In the genomic region with DNA sequence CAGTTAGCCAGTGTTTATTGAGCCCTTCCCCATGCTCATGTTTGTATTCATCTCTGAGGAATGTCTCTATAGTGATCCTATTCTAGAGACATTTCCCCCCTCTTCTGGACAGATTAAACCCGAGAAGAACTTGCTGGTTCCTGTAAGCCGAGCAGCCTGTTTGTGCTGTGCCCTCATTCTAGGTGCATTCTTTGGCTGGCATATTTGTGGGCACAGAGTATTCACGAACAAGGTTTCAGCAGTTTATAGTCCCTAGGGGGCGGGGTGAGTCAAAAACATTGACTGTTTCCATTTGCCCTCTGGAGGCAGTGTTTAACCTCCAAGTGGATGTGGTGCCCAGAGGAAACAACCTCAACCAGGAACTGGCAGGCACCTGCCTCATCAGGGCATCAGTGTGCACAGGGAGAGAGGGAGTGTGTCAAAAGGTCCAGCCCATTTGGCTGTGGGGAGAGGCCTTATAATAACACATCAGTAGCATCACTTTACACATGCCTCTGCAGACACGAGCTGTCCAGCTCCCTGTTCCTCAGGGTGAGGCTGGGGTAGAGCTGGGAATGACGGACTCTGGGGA, we compare ENCODE assay signal across 8 cellular contexts.
DNase-seq lines count a peak whose midpoint lies in the region; ATAC-seq and TF ChIP-seq lines count a peak whose summit lies in the region.

No MANE protein-coding gene starts in this region.

- no peak overlapping the region for H3K27ac ChIP-seq in CD4-positive, CD25-positive, alpha-beta regulatory T cell (ENCODE audit: insufficient read depth, low read length, poor library complexity, severe bottlenecking)
- peak overlapping the region; percentile 65 for H3K27ac ChIP-seq in brain microvascular endothelial cell

- no peaks in the 10 kb centered on the region for H3K36me3 ChIP-seq in CD4-positive, CD25-positive, alpha-beta regulatory T cell (ENCODE audit: control insufficient read depth, insufficient read depth, low read length)
- H3K36me3 ChIP-seq in brain microvascular endothelial cell (replicated peaks): no peaks in the 10 kb centered on the region

- peak in 2 of 3 donors; percentile 10 to 57 for DNase-seq in CD4-positive, CD25-positive, alpha-beta regulatory T cell
- peak; percentile 98 for DNase-seq in NCI-H69 (lab: John Stamatoyannopoulos, UW)
- DNase-seq in brain microvascular endothelial cell: peak; percentile 72
- peak; percentile 30 to 63 for DNase-seq in lung microvascular endothelial cell (ENCODE audit: low read depth in 2 of 2)
- DNase-seq in amygdala (lab: John Stamatoyannopoulos, UW): no peak

- peak; percentile 68 for TF ChIP-seq CTCF in brain microvascular endothelial cell (IDR thresholded peaks at IDR 0.05; ENCODE audit: low read depth, low read length, missing control alignments)

- no peak overlapping the region for H3K4me3 ChIP-seq in CD4-positive, CD25-positive, alpha-beta regulatory T cell (ENCODE audit: low read depth, low read length)
- H3K4me3 ChIP-seq in brain microvascular endothelial cell (ENCODE audit: low read depth, low read length): no peak overlapping the region

- H3K4me3 Mint-ChIP-seq in CD4-positive, CD25-positive, alpha-beta regulatory T cell: no peak overlapping the region

- no peaks in the 10 kb centered on the region for H3K27me3 ChIP-seq in CD4-positive, CD25-positive, alpha-beta regulatory T cell (ENCODE audit: control insufficient read depth, insufficient read depth, low read length)
- no peaks in the 10 kb centered on the region for H3K27me3 ChIP-seq in brain microvascular endothelial cell (replicated peaks)

- peaks cover 13% of the 10 kb centered on the region for H3K36me3 Mint-ChIP-seq in CD4-positive, CD25-positive, alpha-beta regulatory T cell

- H3K9me3 Mint-ChIP-seq in CD4-positive, CD25-positive, alpha-beta regulatory T cell: no peaks in the 10 kb centered on the region

- no peaks in the 10 kb centered on the region for H3K27me3 Mint-ChIP-seq in CD4-positive, CD25-positive, alpha-beta regulatory T cell

- H3K9me3 ChIP-seq in CD4-positive, CD25-positive, alpha-beta regulatory T cell (ENCODE audit: control insufficient read depth in 2 of 2, low read length in 2 of 2): no peaks in the 10 kb centered on the region

- no peak for ATAC-seq in CD4-positive, CD25-positive, alpha-beta regulatory T cell (ENCODE audit: low read depth in 2 of 2)
- ATAC-seq in GM18508 (IDR thresholded peaks at IDR 0.05; ENCODE audit: insufficient read depth, unreplicated experiment) (peak; percentile 51), HG03354 (IDR thresholded peaks at IDR 0.05; ENCODE audit: poor library complexity, severe bottlenecking, unreplicated experiment) (peak; percentile 82), GM19328 (IDR thresholded peaks at IDR 0.05; ENCODE audit: unreplicated experiment) (no peak)

- no peaks in the 10 kb centered on the region for H3K4me1 ChIP-seq in CD4-positive, CD25-positive, alpha-beta regulatory T cell (ENCODE audit: control insufficient read depth, insufficient read depth, low read length, poor library complexity, severe bottlenecking)

- no peak overlapping the region for H3K27ac Mint-ChIP-seq in CD4-positive, CD25-positive, alpha-beta regulatory T cell

- in situ Hi-C loops in brain microvascular endothelial cell (cut with HindIII; ENCODE audit: low pct_ligation_motif_present, low sequenced_read_pairs): no loop called here

- H3K4me1 Mint-ChIP-seq in CD4-positive, CD25-positive, alpha-beta regulatory T cell: peaks cover 0 to 5% (median 2%) of the 10 kb centered on the region in 4 donors

Comparison
In these comparisons a context has a peak if more than half of its experiments do, and no peak if none do; other contexts are left out.
1. ATAC-seq: peak in GM18508 (single experiment) and HG03354 (single experiment); none in CD4-positive, CD25-positive, alpha-beta regulatory T cell (0 of 2) and GM19328 (single experiment).
2. DNase-seq: peak in CD4-positive, CD25-positive, alpha-beta regulatory T cell (2 of 3), NCI-H69 (single experiment), brain microvascular endothelial cell (single experiment) and lung microvascular endothelial cell (2 of 2); none in amygdala (0 of 56).